Comparison of ENCODE assay signal across 1 cellular context in genomic region chr7:73715648-73716317, GRCh38.
TF ChIP-seq lines count a peak whose summit lies in the region.

No MANE protein-coding gene starts in this region.

TF ChIP-seq in HEK293, 187 proteins besides CTCF, POLR2A, EP300 and RAD21 (continued from another document):
- TF ChIP-seq ZNF335 (tag by site-specific recombination; conservative IDR thresholded peaks at IDR 0.05) = no peak
- no peak for TF ChIP-seq KLF9 (tag by site-specific recombination; IDR thresholded peaks at IDR 0.05; ENCODE audit: low read depth)
- peak; percentile 42; the same call in 1 of the 2 replicates for TF ChIP-seq PRDM10 (tag by site-specific recombination; IDR thresholded peaks at IDR 0.05)
- 0 out of 2 replicates have a peak, but pooled peaks have one; percentile 20 for TF ChIP-seq ZSCAN23 (tag by site-specific recombination; IDR thresholded peaks at IDR 0.05)
- peak; percentile 89 for TF ChIP-seq SP7 (tag by site-specific recombination; IDR thresholded peaks at IDR 0.05)
- TF ChIP-seq ZBTB20 (tag by site-specific recombination; IDR thresholded peaks at IDR 0.05) = peak; percentile 60; the same call in 1 of the 2 replicates
- TF ChIP-seq ZSCAN18 (tag by site-specific recombination; IDR thresholded peaks at IDR 0.05) = no peak
- no peak for TF ChIP-seq ZNF792 (tag by site-specific recombination; IDR thresholded peaks at IDR 0.05)
- peak; percentile 81 for TF ChIP-seq ZNF660 (tag by site-specific recombination; IDR thresholded peaks at IDR 0.05)
- peak; percentile 60 for TF ChIP-seq ZNF843 (tag by site-specific recombination; IDR thresholded peaks at IDR 0.05)
- TF ChIP-seq INSM2 (tag by site-specific recombination; IDR thresholded peaks at IDR 0.05) = peak; percentile 57
- TF ChIP-seq ZSCAN16 (tag by site-specific recombination; IDR thresholded peaks at IDR 0.05) = peak; percentile 77; the same call in 1 of the 2 replicates
- TF ChIP-seq ZBTB8A (tag by site-specific recombination; IDR thresholded peaks at IDR 0.05) = peak; percentile 38
- TF ChIP-seq IKZF3 (tag by site-specific recombination; IDR thresholded peaks at IDR 0.05) = 0 out of 2 replicates have a peak, but pooled peaks have one; percentile 66
- peak; percentile 45; the same call in 1 of the 2 replicates for TF ChIP-seq ZXDB (tag by site-specific recombination; IDR thresholded peaks at IDR 0.05)
- no peak for TF ChIP-seq ZNF555 (tag by site-specific recombination; conservative IDR thresholded peaks at IDR 0.05)
- TF ChIP-seq ZNF324 (tag by site-specific recombination; IDR thresholded peaks at IDR 0.05) = peak; percentile 62; the same call in 1 of the 2 replicates
- TF ChIP-seq ZNF433 (tag by site-specific recombination; IDR thresholded peaks at IDR 0.05; ENCODE audit: low read depth) = no peak
- TF ChIP-seq KLF1 (tag by site-specific recombination; IDR thresholded peaks at IDR 0.05) = peak; percentile 60
- no peak for TF ChIP-seq ZNF211 (tag by site-specific recombination; IDR thresholded peaks at IDR 0.05; ENCODE audit: low read depth)
- TF ChIP-seq ZEB2 (tag by site-specific recombination; IDR thresholded peaks at IDR 0.05) = peak; percentile 88
- TF ChIP-seq KLF17 (tag by site-specific recombination; IDR thresholded peaks at IDR 0.05) = peak; percentile 81
- TF ChIP-seq GLIS1 (tag by site-specific recombination; IDR thresholded peaks at IDR 0.05) = peak; percentile 94
- TF ChIP-seq ZNF121 (tag by site-specific recombination; IDR thresholded peaks at IDR 0.05) = no peak
